7 cellular contexts compared by ENCODE assay signal in genomic region chrX:146994163-146994562, GRCh38.
"Had no signal": no experiment of that assay in that cellular context is flagged by ENCODE, and none has a peak within 500 bp of the region (broad histone marks: within the 10 kb centered on the region; RNA-seq: fewer than 3 reads in every experiment).

No MANE protein-coding gene starts in this region.

- H3K27me3 Mint-ChIP-seq: IgD-negative memory B cell had no signal

- DNase-seq: IMR-90, KBM-7, KG1 had no signal

- H3K4me2 ChIP-seq: KMS-11 had no signal

- H3K4me3 Mint-ChIP-seq: IgD-negative memory B cell had no signal

- H3K36me3 Mint-ChIP-seq: IgD-negative memory B cell had no signal

- H3K27ac ChIP-seq: HL-60, KMS-11 had no signal

- H3K27ac Mint-ChIP-seq: IgD-negative memory B cell had no signal

- H3K4me1 Mint-ChIP-seq: IgD-negative memory B cell had no signal

- FAIRE-seq: HTR-8/SVneo had no signal

- H3K9ac ChIP-seq: KMS-11 had no signal
